In the genomic region with DNA sequence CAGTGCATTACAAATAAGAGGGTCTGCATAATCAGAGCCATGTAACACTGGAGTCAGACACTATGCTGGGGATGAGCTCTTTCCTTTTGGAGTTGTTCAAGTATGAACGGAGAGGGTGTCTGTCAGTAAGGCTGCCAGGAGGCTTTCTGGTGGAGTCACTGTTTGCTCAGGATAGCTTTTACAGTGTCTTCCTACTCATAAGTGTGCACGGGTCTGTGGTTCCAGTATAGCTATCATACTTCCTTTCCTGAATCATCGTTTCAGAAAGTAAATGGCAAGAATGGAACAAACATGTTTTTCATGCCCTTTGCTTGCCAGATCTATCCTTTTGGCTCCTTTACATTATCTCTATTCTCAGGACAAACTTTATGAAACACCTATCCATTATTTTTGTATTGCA, we compare ENCODE assay signal across 24 cellular contexts.
DNase-seq lines count a peak whose midpoint lies in the region; ATAC-seq, FAIRE-seq and TF ChIP-seq lines count a peak whose summit lies in the region.
"Had no signal": no experiment of that assay in that cellular context is flagged by ENCODE, and none has a peak within 500 bp of the region (broad histone marks: within the 10 kb centered on the region; RNA-seq: fewer than 3 reads in every experiment).

No MANE protein-coding gene starts in this region.

- H3K27ac ChIP-seq in epithelial cell of prostate (peak overlapping the region; percentile 95), smooth muscle cell (ENCODE audit: low read depth) (peak overlapping the region; percentile 61)
- H3K27ac ChIP-seq: BLaER1 treated with 17β-estradiol and CSF1 and Interleukin-3, amounts not matched to agents 10 nM and 100 nM; KMS-11 had no signal

- no peak overlapping the region for H2AFZ ChIP-seq in smooth muscle cell (ENCODE audit: low read depth)

- H3K4me2 ChIP-seq in smooth muscle cell: peak overlapping the region; percentile 37
- H3K4me2 ChIP-seq: BLaER1 treated with 17β-estradiol and CSF1 and Interleukin-3, amounts not matched to agents 10 nM and 100 nM; KMS-11; SK-N-SH had no signal

- TF ChIP-seq CTCF in smooth muscle cell (IDR thresholded peaks at IDR 0.05; ENCODE audit: borderline replicate concordance, insufficient read depth, poor library complexity, severe bottlenecking): no peak

- WGBS in smooth muscle cell (ENCODE audit: low lambda C conversion rate): 27% methylated on average over 3 of the region's 3 CpGs

- FAIRE-seq in RCC 7860 (lab: Jason Lieb, UNC): no peak
- FAIRE-seq: D721Med, GM12891 had no signal

- peaks cover 64% of the 10 kb centered on the region for H4K20me1 ChIP-seq in smooth muscle cell (ENCODE audit: low read depth)
- H4K20me1 ChIP-seq: BLaER1 treated with 17β-estradiol and CSF1 and Interleukin-3, amounts not matched to agents 10 nM and 100 nM had no signal

- no peak overlapping the region for H3K4me3 ChIP-seq in smooth muscle cell
- H3K4me3 ChIP-seq: BLaER1 treated with 17β-estradiol and CSF1 and Interleukin-3, amounts not matched to agents 10 nM and 100 nM; MG63 had no signal

- H3K4me1 ChIP-seq in smooth muscle cell (ENCODE audit: low read depth): no peaks in the 10 kb centered on the region
- H3K4me1 ChIP-seq: BLaER1 treated with 17β-estradiol and CSF1 and Interleukin-3, amounts not matched to agents 10 nM and 100 nM had no signal

- no peaks in the 10 kb centered on the region for H3K36me3 ChIP-seq in smooth muscle cell (ENCODE audit: low read depth)
- H3K36me3 ChIP-seq: BLaER1 treated with 17β-estradiol and CSF1 and Interleukin-3, amounts not matched to agents 10 nM and 100 nM; MG63 had no signal

- H3K27me3 ChIP-seq in smooth muscle cell (ENCODE audit: low read depth): no peaks in the 10 kb centered on the region
- H3K27me3 ChIP-seq: BLaER1 treated with 17β-estradiol and CSF1 and Interleukin-3, amounts not matched to agents 10 nM and 100 nM; MG63 had no signal

- DNase-seq in GM03348 (ENCODE audit: low spot score) (peak; percentile 25), RCC 7860 (ENCODE audit: low spot score) (peak; percentile 26), epithelial cell of prostate (ENCODE audit: low read depth, low spot score) (peak; percentile 61), smooth muscle cell (lab: John Stamatoyannopoulos, UW; ENCODE audit: unreplicated experiment) (no peak), SW 1271 (lab: John Stamatoyannopoulos, UW) (no peak), NCI-H187 treated with DMSO at 0.1 percent for 48 hours (lab: John Stamatoyannopoulos, UW) (no peak)
- DNase-seq: ACHN; CD8-positive, alpha-beta memory T cell; DMS79 treated with DMSO at 0.1 percent for 48 hours; GDM1; MG63; NCI-H1092; NCI-H146; NCI-H2081 treated with DMSO at 0.1 percent for 48 hours; NCI-H2227 treated with DMSO at 0.1 percent for 48 hours; NCI-H524; SHP77; SK-N-SH had no signal

- no peak for ATAC-seq in GM19351 (IDR thresholded peaks at IDR 0.05; ENCODE audit: unreplicated experiment)
- ATAC-seq: Panc1 had no signal

- no peaks in the 10 kb centered on the region for H3F3A ChIP-seq in smooth muscle cell (ENCODE audit: low read depth)

- H3K9me3 ChIP-seq in smooth muscle cell (replicated peaks; ENCODE audit: low read depth): no peaks in the 10 kb centered on the region
- H3K9me3 ChIP-seq: BLaER1 treated with 17β-estradiol and CSF1 and Interleukin-3, amounts not matched to agents 10 nM and 100 nM; MG63; SK-N-SH had no signal

- H3K9ac ChIP-seq in smooth muscle cell (ENCODE audit: low read depth): no peak overlapping the region
- H3K9ac ChIP-seq: BLaER1 treated with 17β-estradiol and CSF1 and Interleukin-3, amounts not matched to agents 10 nM and 100 nM; KMS-11; SK-N-SH had no signal

- H3K79me2 ChIP-seq in smooth muscle cell (ENCODE audit: low read depth): peaks cover 63% of the 10 kb centered on the region

Comparison
In these comparisons a context has a peak if more than half of its experiments do, and no peak if none do; other contexts are left out.
1. DNase-seq: peak in GM03348 (single experiment), RCC 7860 (single experiment) and epithelial cell of prostate (single experiment); none in smooth muscle cell (single experiment), SW 1271 (0 of 2) and NCI-H187 treated with DMSO at 0.1 percent for 48 hours (single experiment).